17 cellular contexts compared by ENCODE assay signal in the genomic region with DNA sequence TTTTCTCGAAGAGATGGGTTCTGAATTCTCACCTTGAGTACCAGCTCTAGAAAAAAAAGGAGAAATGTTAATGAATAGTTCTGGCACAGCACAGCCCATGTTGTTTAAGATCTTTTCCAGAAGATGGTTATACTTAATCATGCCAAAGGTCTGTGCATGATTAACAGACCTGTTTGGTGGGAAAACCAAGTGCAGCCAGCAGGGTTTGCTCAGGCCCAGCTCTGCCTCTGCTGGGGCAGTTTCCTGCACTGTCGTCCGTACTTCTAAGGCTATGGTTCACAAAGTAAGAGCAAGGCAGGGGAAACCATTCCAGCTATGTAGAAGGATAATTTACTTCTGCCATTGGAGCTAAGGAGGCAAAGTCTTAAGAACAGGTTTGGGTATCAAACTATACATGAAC. TPM values are rescaled to one million over a fixed set of nuclear protein-coding genes. Genes with fewer than 3 reads are reported as not detected.
DNase-seq lines count a peak whose midpoint lies in the region; ATAC-seq, FAIRE-seq and TF ChIP-seq lines count a peak whose summit lies in the region.
"Had no signal": no experiment of that assay in that cellular context is flagged by ENCODE, and none has a peak within 500 bp of the region (broad histone marks: within the 10 kb centered on the region; RNA-seq: fewer than 3 reads in every experiment).

No MANE protein-coding gene starts in this region.

- no peak for FAIRE-seq in A549 (lab: Jason Lieb, UNC)
- FAIRE-seq: GM19239 had no signal

- H2AK5ac ChIP-seq in mesenchymal stem cell (ENCODE audit: low read length, severe bottlenecking) = no peak overlapping the region

- peak overlapping the region; percentile 2 for H3K27ac Mint-ChIP-seq in Calu3 (ENCODE audit: unreplicated experiment)
- peak overlapping the region; percentile 67 for H3K27ac Mint-ChIP-seq in activated T-helper 17 cell treated with anti-CD3 and anti-CD28 coated beads, Interleukin-2, amount 50 U/mL, for 72 hours
- H3K27ac Mint-ChIP-seq: dendritic cell treated with granulocyte-macrophage colony-stimulating factor and Interleukin-4, amounts not matched to agents 40 ng/mL and 50 ng/mL, for 4 days had no signal

- H3K9me3 Mint-ChIP-seq in Calu3 (ENCODE audit: low read depth, unreplicated experiment) = no peaks in the 10 kb centered on the region
- no peaks in the 10 kb centered on the region for H3K9me3 Mint-ChIP-seq in activated T-helper 17 cell treated with anti-CD3 and anti-CD28 coated beads, Interleukin-2, amount 50 U/mL, for 72 hours
- H3K9me3 Mint-ChIP-seq: dendritic cell treated with granulocyte-macrophage colony-stimulating factor and Interleukin-4, amounts not matched to agents 40 ng/mL and 50 ng/mL, for 4 days had no signal

- H3K4ac ChIP-seq in mesenchymal stem cell (ENCODE audit: low read depth in 1 of 2, low read length in 2 of 2) = no peak overlapping the region

- peaks cover 70% of the 10 kb centered on the region for H3K36me3 Mint-ChIP-seq in Calu3 (ENCODE audit: insufficient read depth, unreplicated experiment)
- peaks cover 95% of the 10 kb centered on the region for H3K36me3 Mint-ChIP-seq in activated T-helper 17 cell treated with anti-CD3 and anti-CD28 coated beads, Interleukin-2, amount 50 U/mL, for 72 hours (ENCODE audit: low read depth)

- 64% methylated on average over 3 of the region's 3 CpGs for WGBS in A549 (ENCODE audit: missing lambda C conversion rate)
- WGBS in mesenchymal stem cell = 97% methylated on average over 3 of the region's 3 CpGs

- peak overlapping the region; percentile 1 for H3K4me3 Mint-ChIP-seq in Calu3 (ENCODE audit: low read depth, unreplicated experiment)
- H3K4me3 Mint-ChIP-seq in activated T-helper 17 cell treated with anti-CD3 and anti-CD28 coated beads, Interleukin-2, amount 50 U/mL, for 72 hours = no peak overlapping the region
- H3K4me3 Mint-ChIP-seq: dendritic cell treated with granulocyte-macrophage colony-stimulating factor and Interleukin-4, amounts not matched to agents 40 ng/mL and 50 ng/mL, for 4 days had no signal

- BruUV-seq in Calu3 (replicated peaks; lab: Mats Ljungman, UMichigan) = no TSS peak

- H3K4me1 Mint-ChIP-seq in Calu3 (ENCODE audit: low read depth, unreplicated experiment) = peaks cover 84% of the 10 kb centered on the region
- H3K4me1 Mint-ChIP-seq in activated T-helper 17 cell treated with anti-CD3 and anti-CD28 coated beads, Interleukin-2, amount 50 U/mL, for 72 hours = no peaks in the 10 kb centered on the region

- H3K9me3 ChIP-seq in A549 = no peaks in the 10 kb centered on the region
- H3K9me3 ChIP-seq in mesenchymal stem cell (ENCODE audit: control insufficient read depth, low read length) = no peaks in the 10 kb centered on the region
- no peaks in the 10 kb centered on the region for H3K9me3 ChIP-seq in MG63
- H3K9me3 ChIP-seq: adrenal gland, Caco-2, gastroesophageal sphincter had no signal

- no peak overlapping the region for H2BK15ac ChIP-seq in mesenchymal stem cell (ENCODE audit: low read depth, poor library complexity, severe bottlenecking)

- H3K36me3 ChIP-seq in mesenchymal stem cell (ENCODE audit: control insufficient read depth in 1 of 2, insufficient read depth in 2 of 2, low read depth in 1 of 2, low read length in 2 of 2) = peaks cover 18 to 73% of the 10 kb centered on the region in 2 experiments
- peaks cover 93% of the 10 kb centered on the region for H3K36me3 ChIP-seq in MG63

- no peak overlapping the region for H2AFZ ChIP-seq in mesenchymal stem cell (ENCODE audit: low read depth, low read length)

- H3K27ac ChIP-seq in A549 (peak overlapping the region; percentile 97 to 98), mesenchymal stem cell (ENCODE audit: low read length, poor library complexity, severe bottlenecking) (peak overlapping the region; percentile 43)
- H3K27ac ChIP-seq: gastroesophageal sphincter had no signal

- no peak overlapping the region for H3K4me3 ChIP-seq in A549
- H3K4me3 ChIP-seq in mesenchymal stem cell (ENCODE audit: insufficient read depth in 1 of 2, low read depth in 1 of 2, low read length in 2 of 2) = no peak overlapping the region
- no peak overlapping the region for H3K4me3 ChIP-seq in MG63
- H3K4me3 ChIP-seq: adrenal gland, gastroesophageal sphincter had no signal

- no peak for TF ChIP-seq RAD21 in A549 (conservative IDR thresholded peaks at IDR 0.05 in 1 of 2, IDR thresholded peaks at IDR 0.05 in 1 of 2)

- H3K18ac ChIP-seq in mesenchymal stem cell (ENCODE audit: low read depth in 1 of 2, low read length in 2 of 2) = no peak overlapping the region

- H2BK120ac ChIP-seq in mesenchymal stem cell (ENCODE audit: low read depth, low read length) = no peak overlapping the region

- no peak overlapping the region for H4K91ac ChIP-seq in mesenchymal stem cell (ENCODE audit: low read length)

- H3K23ac ChIP-seq in mesenchymal stem cell (ENCODE audit: low read length in 2 of 2) = no peak overlapping the region

- no peak for TF ChIP-seq CTCF in A549 (IDR thresholded peaks at IDR 0.05)
- no peak for TF ChIP-seq CTCF in Calu3 (IDR thresholded peaks at IDR 0.05; ENCODE audit: unreplicated experiment)

- H2BK12ac ChIP-seq in mesenchymal stem cell (ENCODE audit: low read length in 2 of 2) = no peak overlapping the region

- H3K4me2 ChIP-seq in A549 = peak overlapping the region; percentile 4; the same call in 2 of the 3 replicates
- no peak overlapping the region for H3K4me2 ChIP-seq in mesenchymal stem cell (ENCODE audit: low read length, poor library complexity, severe bottlenecking)

- H3K27me3 ChIP-seq in mesenchymal stem cell (ENCODE audit: control insufficient read depth in 1 of 2, insufficient read depth in 1 of 2, low read length in 2 of 2) (no peaks in the 10 kb centered on the region), MG63 (no peaks in the 10 kb centered on the region)
- H3K27me3 ChIP-seq: adrenal gland, gastroesophageal sphincter had no signal

- H2BK5ac ChIP-seq in mesenchymal stem cell (ENCODE audit: low read depth, low read length, poor library complexity, severe bottlenecking) = no peak overlapping the region

- H3K14ac ChIP-seq in mesenchymal stem cell (ENCODE audit: low read length in 2 of 2) = no peak overlapping the region

- H4K8ac ChIP-seq in mesenchymal stem cell (ENCODE audit: low read length) = no peak overlapping the region

- H3K27me3 Mint-ChIP-seq in Calu3 (ENCODE audit: unreplicated experiment) = no peaks in the 10 kb centered on the region
- H3K27me3 Mint-ChIP-seq in activated T-helper 17 cell treated with anti-CD3 and anti-CD28 coated beads, Interleukin-2, amount 50 U/mL, for 72 hours = no peaks in the 10 kb centered on the region
- H3K27me3 Mint-ChIP-seq: dendritic cell treated with granulocyte-macrophage colony-stimulating factor and Interleukin-4, amounts not matched to agents 40 ng/mL and 50 ng/mL, for 4 days had no signal

- H3K4me1 ChIP-seq in A549 = peaks cover 98% of the 10 kb centered on the region
- peaks cover 12% of the 10 kb centered on the region for H3K4me1 ChIP-seq in mesenchymal stem cell (ENCODE audit: control insufficient read depth, insufficient read depth, low read depth, low read length)

- H3K9ac ChIP-seq in mesenchymal stem cell (ENCODE audit: low read length) = no peak overlapping the region

- POLR2A ChIA-PET in A549 (lab: Yijun Ruan, JAX) = interaction anchor here (1.0 to 10.9 kb wide), 7 partner anchors 36 to 150 kb away, joined by 3 to 147 read pairs (median 11); partner anchors contain the start of genes CACNA1G and SPATA20

- TF ChIP-seq EP300 in A549 (IDR thresholded peaks at IDR 0.05) = no peak

- DNase-seq in A549 (ENCODE audit: low read depth in 1 of 2, low spot score in 1 of 2) (no peak), Calu3 (peak; percentile 51), mesenchymal stem cell (no peak), MG63 (no peak), NCI-H1092 treated with DMSO at 0.1 percent for 48 hours (lab: John Stamatoyannopoulos, UW) (no peak), SKM-1 treated with dmso at 0.1 percent for 144 hours (lab: John Stamatoyannopoulos, UW; ENCODE audit: unreplicated experiment) (no peak), NCI-H510A (lab: John Stamatoyannopoulos, UW) (no peak)
- DNase-seq: AML-193, IMR-90, NCI-H187, SIG-M5 had no signal

- ATAC-seq in A549 = no peak
- ATAC-seq in activated T-helper 17 cell treated with anti-CD3 and anti-CD28 coated beads, Interleukin-2, amount 50 U/mL, for 72 hours (replicated peaks) = no peak
- ATAC-seq: gastroesophageal sphincter had no signal

- intact Hi-C loops in Calu3 (cut with micrococcal nuclease; ENCODE audit: unreplicated experiment) = loop anchor here (10.0 kb wide), 1 partner anchor 148 kb away; no protein-coding TSS in a partner anchor

- H3K79me1 ChIP-seq in mesenchymal stem cell (replicated peaks; ENCODE audit: low read length, poor library complexity, severe bottlenecking) = peaks cover 13% of the 10 kb centered on the region

- CTCF ChIA-PET in A549 (lab: Yijun Ruan, JAX) = interaction anchor here (0.9 to 52.6 kb wide), 16 partner anchors 8 to 453 kb away, joined by 3 to 2097 read pairs (median 12); partner anchors contain the start of genes ABCC3, CACNA1G, LRRC59 and SPATA20
- CTCF ChIA-PET in Calu3 (lab: Charles Lee) = interaction anchor here (0.7 to 7.6 kb wide), 7 partner anchors 9 to 151 kb away, joined by 3 to 130 read pairs (median 5); partner anchors contain the start of gene ABCC3

- TF ChIP-seq POLR2A in A549 (IDR thresholded peaks at IDR 0.05; ENCODE audit: low read length) = no peak

RNA-seq across cellular contexts. Expression of gene ANKRD40, which starts 10.6 kb away (rescaled TPM):
- polyA plus RNA-seq in A549 (2011; rRNA removed) (68.5 and 84.3 TPM in 2 replicates), A549 (2017; fragmentation: RNase III; extraction: RNeasy Plus Mini Kit Qiagen cat#74134 plus additional on column Dnase treatment) (44.2 to 55.2 TPM (median 50.1 TPM) in 3 replicates)
- 31.1 and 36.1 TPM in 2 replicates for polyA plus RNA-seq in A549 (2012; cell fraction: cytosol; rRNA removed)
- polyA plus RNA-seq in A549 (2012; cell fraction: nucleus; rRNA removed) = 20.0 and 27.7 TPM in 2 replicates
- polyA minus RNA-seq in A549 (2011; rRNA and poly(A)+ RNA removed) = 31.0 and 37.0 TPM in 2 replicates
- total RNA-seq in Calu3 (2022) = 67.2 and 68.5 TPM in 2 replicates
- 10 to 100 TPM; 13.0 to 29.9 TPM for total RNA-seq in activated T-helper 17 cell treated with anti-CD3 and anti-CD28 coated beads, Interleukin-2, amount 50 U/mL, for 72 hours
- polyA plus RNA-seq in mesenchymal stem cell (2013, experiment 1 of 2) = 25.9 TPM
- polyA plus RNA-seq in mesenchymal stem cell (2013, experiment 2 of 2) = 26.3 TPM
- 34.8 and 42.5 TPM in 2 replicates for total RNA-seq in MG63 (2014; rRNA removed; shearing (Covaris generic); ENCODE audit: low replicate concordance)

RNA-seq across cellular contexts. Expression of gene LUC7L3, which starts 22.3 kb away (rescaled TPM):
- polyA plus RNA-seq in A549 (2011; rRNA removed) (117 and 209 TPM in 2 replicates), A549 (2017; fragmentation: RNase III; extraction: RNeasy Plus Mini Kit Qiagen cat#74134 plus additional on column Dnase treatment) (165 to 211 TPM (median 207 TPM) in 3 replicates)
- polyA plus RNA-seq in A549 (2012; cell fraction: cytosol; rRNA removed) = 49.5 and 58.7 TPM in 2 replicates
- polyA plus RNA-seq in A549 (2012; cell fraction: nucleus; rRNA removed) = 125 and 135 TPM in 2 replicates
- 15.6 and 16.2 TPM in 2 replicates for polyA minus RNA-seq in A549 (2011; rRNA and poly(A)+ RNA removed)
- total RNA-seq in Calu3 (2022) = 152 and 155 TPM in 2 replicates
- total RNA-seq in activated T-helper 17 cell treated with anti-CD3 and anti-CD28 coated beads, Interleukin-2, amount 50 U/mL, for 72 hours = 100 to 1,000 TPM; 113 to 142 TPM
- polyA plus RNA-seq in mesenchymal stem cell (2013, experiment 1 of 2) = 99.9 TPM
- polyA plus RNA-seq in mesenchymal stem cell (2013, experiment 2 of 2) = 97.1 TPM
- 18.1 and 136 TPM in 2 replicates for total RNA-seq in MG63 (2014; rRNA removed; shearing (Covaris generic); ENCODE audit: low replicate concordance)
